ENCODE assay signal across 1 cellular context in genomic region chr1:200488375-200489165, GRCh38.
TF ChIP-seq lines count a peak whose summit lies in the region.

No MANE protein-coding gene starts in this region.

TF ChIP-seq in GM23338, 12 proteins besides CTCF, POLR2A, EP300 and RAD21 (continued from another document):
- TF ChIP-seq REST (IDR thresholded peaks at IDR 0.05; ENCODE audit: unreplicated experiment) (no peak), ZNF114 (CRISPR knock-in tag; IDR thresholded peaks at IDR 0.05) (no peak), POLR2AphosphoS5 (IDR thresholded peaks at IDR 0.05; ENCODE audit: low read depth) (no peak), STAT1 (IDR thresholded peaks at IDR 0.05; ENCODE audit: unreplicated experiment) (no peak), EZH2 (IDR thresholded peaks at IDR 0.05; ENCODE audit: low read depth, unreplicated experiment) (no peak)
TF ChIP-seq in GM23338: peak in this region for 0.
